Comparison of ENCODE assay signal across 12 cellular contexts in the genomic region with DNA sequence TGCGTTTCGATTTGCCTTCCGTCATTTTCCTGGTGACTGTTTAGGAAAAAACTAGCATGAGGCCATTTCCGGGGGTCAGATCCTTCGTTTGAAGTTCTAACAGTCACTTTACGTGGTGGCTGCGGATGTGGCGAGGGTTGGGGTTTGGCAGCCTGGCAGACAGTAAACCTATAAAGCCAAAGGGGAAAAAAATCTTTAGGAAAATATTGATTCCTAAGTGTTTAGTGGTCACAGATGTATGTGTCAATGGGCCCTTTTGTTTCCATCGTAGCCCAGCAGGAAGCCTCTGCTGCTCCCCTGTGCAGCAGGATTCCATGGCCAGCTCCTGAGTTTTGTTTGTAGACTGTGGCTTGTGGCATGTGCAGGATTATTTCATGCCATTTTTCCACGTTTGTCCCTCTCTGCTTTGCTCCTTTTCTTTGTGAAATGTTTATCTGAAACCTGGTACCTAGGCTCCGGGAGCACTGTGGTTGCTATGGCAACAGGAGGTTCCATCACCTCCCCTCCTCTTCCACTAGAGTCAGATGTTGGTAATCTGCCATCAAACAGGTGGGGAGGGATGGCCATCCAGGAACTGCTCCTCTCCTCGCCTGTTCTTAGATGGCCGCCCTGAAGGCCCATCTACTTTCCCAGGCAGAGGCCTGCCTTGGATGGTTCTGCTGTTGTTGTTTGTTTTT.
DNase-seq lines count a peak whose midpoint lies in the region; ATAC-seq and TF ChIP-seq lines count a peak whose summit lies in the region.
"Had no signal": no experiment of that assay in that cellular context is flagged by ENCODE, and none has a peak within 500 bp of the region (broad histone marks: within the 10 kb centered on the region; RNA-seq: fewer than 3 reads in every experiment).

No MANE protein-coding gene starts in this region.

- H3K27me3 ChIP-seq in ACC112 (ENCODE audit: insufficient read depth, low read length) (no peaks in the 10 kb centered on the region), mammary epithelial cell (ENCODE audit: insufficient read depth, low read length) (no peaks in the 10 kb centered on the region), layer of hippocampus (ENCODE audit: control insufficient read depth, insufficient read depth, low read length) (no peaks in the 10 kb centered on the region), thyroid gland (no peaks in the 10 kb centered on the region)

- DNase-seq in mammary epithelial cell = no peak
- no peak for DNase-seq in thyroid gland
- no peak for DNase-seq in activated CD4-positive, CD25-positive, alpha-beta regulatory T cell (lab: John Stamatoyannopoulos, UW)
- DNase-seq in KBM-7 = no peak
- DNase-seq: activated naive CD8-positive, alpha-beta T cell treated with anti-CD3 and anti-CD28 coated beads, Interleukin-2, amount 10 ng/mL, durations not matched to agents 7 days and 5 days; naive thymus-derived CD4-positive, alpha-beta T cell; NCI-H1930; OCI-M1 had no signal

- WGBS in mammary epithelial cell (ENCODE audit: low coverage, missing lambda C conversion rate) = 62% methylated on average over 12 of the region's 13 CpGs
- WGBS in thyroid gland, 2 donors = 81 to 87% methylated on average over 13 of the region's 13 CpGs

- no peak for ATAC-seq in GM19023 (IDR thresholded peaks at IDR 0.05; ENCODE audit: unreplicated experiment)
- ATAC-seq: naive thymus-derived CD4-positive, alpha-beta T cell had no signal

- no peaks in the 10 kb centered on the region for H3K9me3 ChIP-seq in mammary epithelial cell (replicated peaks; ENCODE audit: insufficient read depth, low read length)
- no peaks in the 10 kb centered on the region for H3K9me3 ChIP-seq in thyroid gland

- no peak for TF ChIP-seq POLR2A in thyroid gland (IDR thresholded peaks at IDR 0.05)

- peaks cover 6% of the 10 kb centered on the region; the same call in 1 of the 2 replicates for H3K36me3 ChIP-seq in ACC112 (ENCODE audit: insufficient read depth, low read length)
- H3K36me3 ChIP-seq in mammary epithelial cell (ENCODE audit: insufficient read depth, low read length) = no peaks in the 10 kb centered on the region
- H3K36me3 ChIP-seq in thyroid gland = no peaks in the 10 kb centered on the region

- no peak; the same call in 1 of the 2 replicates for TF ChIP-seq RAD21 in Ishikawa (IDR thresholded peaks at IDR 0.05; ENCODE audit: low read depth)

- CTCF ChIA-PET in mammary epithelial cell (lab: Charles Lee; ENCODE audit: low non-redundant PET) = no interaction called here

- H2AFZ ChIP-seq in ACC112 (ENCODE audit: low read length, unreplicated experiment) = no peak overlapping the region
- no peak overlapping the region for H2AFZ ChIP-seq in mammary epithelial cell (ENCODE audit: low read depth, low read length)

- H4K20me1 ChIP-seq in mammary epithelial cell (ENCODE audit: insufficient read depth, low read length) = no peaks in the 10 kb centered on the region

- H3K27ac ChIP-seq in ACC112 (ENCODE audit: low read depth, low read length) = peak overlapping the region; percentile 42; the same call in 1 of the 2 replicates
- peak overlapping the region; percentile 70 for H3K27ac ChIP-seq in mammary epithelial cell (ENCODE audit: insufficient read depth, low read depth, low read length)
- H3K27ac ChIP-seq in layer of hippocampus (ENCODE audit: low read depth, low read length) = peak overlapping the region; percentile 33
- H3K27ac ChIP-seq in thyroid gland = no peak overlapping the region

- intact Hi-C loops in mammary epithelial cell (cut with micrococcal nuclease) (no loop called here), thyroid gland (cut with DNase I) (no loop called here)

- in situ Hi-C loops in mammary epithelial cell (cut with MboI; ENCODE audit: low sequenced_read_pairs in 2 of 2) = no loop called here
- in situ Hi-C loops in KBM-7 (cut with MboI; ENCODE audit: low pct_unique_long_range_greater_than_20kb, low sequenced_read_pairs) = no loop called here

- H3K4me3 ChIP-seq in ACC112 (ENCODE audit: low read depth, low read length) = no peak overlapping the region
- no peak overlapping the region for H3K4me3 ChIP-seq in mammary epithelial cell (replicated peaks in 1 of 3; ENCODE audit: insufficient read depth in 1 of 3, low read depth in 2 of 3, low read length in 3 of 3)
- H3K4me3 ChIP-seq in thyroid gland (replicated peaks in 1 of 3) = no peak overlapping the region

- H3K4me1 ChIP-seq in ACC112 (ENCODE audit: control insufficient read depth, insufficient read depth, low read length, unreplicated experiment) = peaks cover 7% of the 10 kb centered on the region
- H3K4me1 ChIP-seq in mammary epithelial cell (ENCODE audit: insufficient read depth, low read length) = peaks cover 36% of the 10 kb centered on the region
- peaks cover 0 to 8% of the 10 kb centered on the region in 2 donors for H3K4me1 ChIP-seq in thyroid gland

- H3K9ac ChIP-seq in mammary epithelial cell (ENCODE audit: insufficient read depth, low read length) = no peak overlapping the region

- TF ChIP-seq EP300 in Ishikawa (IDR thresholded peaks at IDR 0.05; ENCODE audit: borderline replicate concordance) = no peak

- TF ChIP-seq CTCF in mammary epithelial cell (conservative IDR thresholded peaks at IDR 0.05 in 1 of 2, IDR thresholded peaks at IDR 0.05 in 1 of 2; ENCODE audit: extremely low read depth in 1 of 2, insufficient read depth in 1 of 2, low read depth in 1 of 2, low read length in 2 of 2) (no peak), thyroid gland (IDR thresholded peaks at IDR 0.05) (no peak)

- H3K4me2 ChIP-seq in mammary epithelial cell (ENCODE audit: insufficient read depth, low read depth, low read length) = no peak overlapping the region

- BruUV-seq in mammary epithelial cell (replicated peaks; lab: Mats Ljungman, UMichigan) = no TSS peak

- dilution Hi-C loops in mammary epithelial cell (cut with HindIII; ENCODE audit: low sequenced_read_pairs) = no loop called here

- H3K79me2 ChIP-seq in ACC112 (ENCODE audit: control insufficient read depth, insufficient read depth, low read length, unreplicated experiment) (no peaks in the 10 kb centered on the region), mammary epithelial cell (ENCODE audit: insufficient read depth, low read length) (no peaks in the 10 kb centered on the region)

TF ChIP-seq in Ishikawa, 13 proteins besides CTCF, POLR2A, EP300 and RAD21:
- TF ChIP-seq ZBTB7A (IDR thresholded peaks at IDR 0.05; ENCODE audit: low read depth) (0 out of 2 replicates have a peak, but pooled peaks have one; percentile 41), EGR1 (IDR thresholded peaks at IDR 0.05) (no peak)

Comparison
In these comparisons a context has a peak if more than half of its experiments do, and no peak if none do; other contexts are left out.
1. H3K27ac ChIP-seq: peak in ACC112 (single experiment), mammary epithelial cell (single experiment) and layer of hippocampus (single experiment); none in thyroid gland (0 of 3).